ENCODE assay signal across 12 cellular contexts in the genomic region with DNA sequence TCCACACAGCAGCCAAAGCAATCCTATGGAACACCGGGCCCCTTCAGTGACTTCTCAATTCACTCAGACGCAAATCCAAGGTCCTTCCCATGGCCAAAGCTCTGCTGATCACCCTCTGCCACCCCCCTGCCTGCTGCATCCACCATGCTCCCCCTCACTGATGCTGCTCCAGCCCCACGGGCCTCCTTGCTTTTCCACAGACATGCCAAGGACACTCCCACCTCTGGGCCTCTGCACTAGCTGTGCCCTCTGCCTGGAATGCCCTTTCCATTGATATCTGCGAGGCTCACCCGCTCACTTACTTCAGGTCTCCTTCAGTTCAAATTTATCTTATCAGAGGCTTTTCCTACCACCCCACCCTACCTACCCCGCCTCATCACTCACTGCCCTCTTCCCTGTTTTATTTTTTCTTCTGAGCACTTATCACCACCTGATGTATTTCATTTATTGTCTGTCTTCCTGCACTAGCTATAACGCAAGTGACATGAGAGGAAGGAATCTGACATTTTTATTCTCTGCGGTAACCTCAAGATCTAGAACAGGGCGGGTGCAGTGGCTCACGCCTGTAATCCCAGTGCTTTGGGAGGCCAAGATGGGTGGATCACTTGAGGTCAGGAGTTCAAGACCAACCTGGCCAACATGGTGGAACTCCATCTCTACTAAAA. TPM values are rescaled to one million over a fixed set of nuclear protein-coding genes. Genes with fewer than 3 reads are reported as not detected.
A peak's percentile ranks its signal among the peaks of the same experiment; 100 is the strongest.
DNase-seq lines count a peak whose midpoint lies in the region; ATAC-seq and TF ChIP-seq lines count a peak whose summit lies in the region.
"Had no signal": no experiment of that assay in that cellular context is flagged by ENCODE, and none has a peak within 500 bp of the region (broad histone marks: within the 10 kb centered on the region; RNA-seq: fewer than 3 reads in every experiment).

No MANE protein-coding gene starts in this region.

- WGBS in IMR-90 (ENCODE audit: extremely low coverage in 2 of 2, insufficient read length in 1 of 2), 2 experiments = 92% methylated on average over 2 of the region's 10 CpGs; no CpG with 5 or more reads in 1 of the 2 experiments
- WGBS in lung, 2 donors = 70 to 75% methylated on average over 10 of the region's 10 CpGs

- H3K79me1 ChIP-seq in IMR-90 (ENCODE audit: low read depth in 1 of 2, low read length in 2 of 2) = peaks cover 28 to 86% of the 10 kb centered on the region in 2 experiments

- in situ Hi-C loops in IMR-90 (cut with MboI; ENCODE audit: low sequenced_read_pairs) = no loop called here

- intact Hi-C loops in IMR-90 (cut with micrococcal nuclease) = loop anchor here (10.0 kb wide), 1 partner anchor 145 kb away; a partner anchor contains a TSS
- intact Hi-C loops in activated T-helper 2 cell treated with anti-CD3 and anti-CD28 coated beads, Interferon-gamma antibody, Interleukin-2, Interleukin-4, amounts not matched to agents 10 μg/mL and 5 μg/mL and 100 μg/mL, durations not matched to agents 14 hours and 24 hours and 36 hours (cut with micrococcal nuclease) = no loop called here

- no peaks in the 10 kb centered on the region for H3K9me3 ChIP-seq in IMR-90 (ENCODE audit: control insufficient read depth, insufficient read depth, low read length)
- H3K9me3 ChIP-seq in lung (ENCODE audit: control insufficient read depth in 2 of 2, insufficient read depth in 1 of 2, low read length in 1 of 2) = no peaks in the 10 kb centered on the region
- H3K9me3 ChIP-seq in stomach smooth muscle (ENCODE audit: control insufficient read depth in 2 of 2, low read length in 2 of 2) = no peaks in the 10 kb centered on the region
- H3K9me3 ChIP-seq: BLaER1, mucosa of descending colon had no signal

- H3K4me2 ChIP-seq in IMR-90 (ENCODE audit: low read depth, low read length) = no peak overlapping the region
- H3K4me2 ChIP-seq: BLaER1 had no signal

- H3K56ac ChIP-seq in IMR-90 (ENCODE audit: extremely low read depth, insufficient read depth, low read length) = no peak overlapping the region

- peaks cover 9% of the 10 kb centered on the region for H3K36me3 Mint-ChIP-seq in chondrocyte (ENCODE audit: low read depth)
- H3K36me3 Mint-ChIP-seq in activated T-helper 2 cell treated with anti-CD3 and anti-CD28 coated beads, Interferon-gamma antibody, Interleukin-2, Interleukin-4, amounts not matched to agents 10 μg/mL and 5 μg/mL and 100 μg/mL, durations not matched to agents 14 hours and 24 hours and 36 hours (ENCODE audit: low read depth) = no peaks in the 10 kb centered on the region

- H3K27ac Mint-ChIP-seq in chondrocyte (ENCODE audit: unreplicated experiment) = peak overlapping the region; percentile 94
- no peak overlapping the region for H3K27ac Mint-ChIP-seq in activated T-helper 2 cell treated with anti-CD3 and anti-CD28 coated beads, Interferon-gamma antibody, Interleukin-2, Interleukin-4, amounts not matched to agents 10 μg/mL and 5 μg/mL and 100 μg/mL, durations not matched to agents 14 hours and 24 hours and 36 hours
- H3K27ac Mint-ChIP-seq: activated naive CD8-positive, alpha-beta T cell treated with anti-CD3 and anti-CD28 coated beads, Interleukin-2, amount 50 U/mL, for 24 hours had no signal

- H3K27me3 ChIP-seq in IMR-90 (ENCODE audit: control insufficient read depth, insufficient read depth, low read length) (no peaks in the 10 kb centered on the region), lung (ENCODE audit: control insufficient read depth, insufficient read depth) (no peaks in the 10 kb centered on the region), stomach smooth muscle (ENCODE audit: control insufficient read depth in 1 of 2, insufficient read depth in 2 of 2, low read length in 2 of 2) (no peaks in the 10 kb centered on the region)
- H3K27me3 ChIP-seq: BLaER1 had no signal

- peaks cover 47% of the 10 kb centered on the region for H3K9me1 ChIP-seq in IMR-90 (ENCODE audit: insufficient read depth, low read length)

- no peaks in the 10 kb centered on the region for H3K9me3 Mint-ChIP-seq in chondrocyte (ENCODE audit: low read depth)
- no peaks in the 10 kb centered on the region for H3K9me3 Mint-ChIP-seq in activated T-helper 2 cell treated with anti-CD3 and anti-CD28 coated beads, Interferon-gamma antibody, Interleukin-2, Interleukin-4, amounts not matched to agents 10 μg/mL and 5 μg/mL and 100 μg/mL, durations not matched to agents 14 hours and 24 hours and 36 hours
- H3K9me3 Mint-ChIP-seq: activated naive CD8-positive, alpha-beta T cell treated with anti-CD3 and anti-CD28 coated beads, Interleukin-2, amount 50 U/mL, for 24 hours had no signal

- dilution Hi-C loops in IMR-90 (cut with HindIII; ENCODE audit: low sequenced_read_pairs, unreplicated experiment) = no loop called here

- peak overlapping the region; percentile 62; the same call in 1 of the 2 replicates for H3K14ac ChIP-seq in IMR-90 (replicated peaks; ENCODE audit: low read depth, low read length)

- POLR2A ChIA-PET in IMR-90 (lab: Charles Lee; ENCODE audit: unreplicated experiment) = no interaction called here

- peak overlapping the region; percentile 99 for H4K91ac ChIP-seq in IMR-90 (ENCODE audit: insufficient read depth, low read depth, low read length)

- H3K27ac ChIP-seq in IMR-90 (ENCODE audit: insufficient read depth, low read length) = peak overlapping the region; percentile 31
- peak overlapping the region; percentile 26 to 95 for H3K27ac ChIP-seq in lung (ENCODE audit: low read depth in 1 of 2, low read length in 1 of 2)
- peak overlapping the region; percentile 95 for H3K27ac ChIP-seq in stomach smooth muscle (ENCODE audit: low read length)

- H3K36me3 ChIP-seq in IMR-90 (ENCODE audit: control insufficient read depth, insufficient read depth, low read length) (peaks cover 3% of the 10 kb centered on the region), lung (ENCODE audit: control insufficient read depth in 2 of 2, insufficient read depth in 2 of 2, low read length in 2 of 2) (no peaks in the 10 kb centered on the region), stomach smooth muscle (ENCODE audit: control insufficient read depth in 2 of 2, insufficient read depth in 2 of 2, low read length in 2 of 2) (peaks cover 0 to 2% of the 10 kb centered on the region in 2 donors)

- H4K20me1 ChIP-seq in IMR-90 (ENCODE audit: insufficient read depth, low read length) = peaks cover 3% of the 10 kb centered on the region; the same call in 1 of the 2 replicates
- H4K20me1 ChIP-seq: BLaER1 had no signal

- H2BK15ac ChIP-seq in IMR-90 (ENCODE audit: low read depth, low read length) = peak overlapping the region; percentile 91; the same call in 2 of the 3 replicates

- no peak for TF ChIP-seq POLR2A in IMR-90 (IDR thresholded peaks at IDR 0.05; ENCODE audit: low read depth, low read length)

- no peak overlapping the region for H3K18ac ChIP-seq in IMR-90 (ENCODE audit: low read depth, low read length)

- H2AK5ac ChIP-seq in IMR-90 (ENCODE audit: low read depth, low read length) = peak overlapping the region; percentile 88

- H2BK5ac ChIP-seq in IMR-90 (ENCODE audit: low read depth, low read length, poor library complexity, severe bottlenecking) = peak overlapping the region; percentile 96

- peak overlapping the region; percentile 76 to 94; a peak in 3 of 4 replicates for H4K8ac ChIP-seq in IMR-90 (ENCODE audit: low read depth in 2 of 2, low read length in 2 of 2)

- peak overlapping the region; percentile 69 for H2BK120ac ChIP-seq in IMR-90 (ENCODE audit: low read depth, low read length)

- H2AK9ac ChIP-seq in IMR-90 (replicated peaks; ENCODE audit: low read depth, low read length, poor library complexity) = no peak overlapping the region

- no peak overlapping the region for H2AFZ ChIP-seq in IMR-90 (replicated peaks; ENCODE audit: low read length, poor library complexity)

- H3K4me1 Mint-ChIP-seq in chondrocyte (ENCODE audit: low read depth) = peaks cover 84% of the 10 kb centered on the region
- no peaks in the 10 kb centered on the region for H3K4me1 Mint-ChIP-seq in activated T-helper 2 cell treated with anti-CD3 and anti-CD28 coated beads, Interferon-gamma antibody, Interleukin-2, Interleukin-4, amounts not matched to agents 10 μg/mL and 5 μg/mL and 100 μg/mL, durations not matched to agents 14 hours and 24 hours and 36 hours (ENCODE audit: low read depth)

- ATAC-seq in IMR-90 (ENCODE audit: low read depth) (no peak), lung (ENCODE audit: insufficient read depth, low FRiP score) (no peak), HG03280 (IDR thresholded peaks at IDR 0.05; ENCODE audit: unreplicated experiment) (no peak), HG03378 (IDR thresholded peaks at IDR 0.05; ENCODE audit: unreplicated experiment) (no peak)
- ATAC-seq: activated naive CD8-positive, alpha-beta T cell treated with anti-CD3 and anti-CD28 coated beads, Interleukin-2, amount 50 U/mL, for 24 hours; mucosa of descending colon had no signal

- no peak overlapping the region for H4K5ac ChIP-seq in IMR-90 (ENCODE audit: low read depth, low read length)

- DNase-seq in IMR-90 = no peak
- DNase-seq in chondrocyte (ENCODE audit: low spot score) = no peak
- DNase-seq in lung (ENCODE audit: low spot score) = no peak
- no peak for DNase-seq in activated effector memory CD4-positive, alpha-beta T cell treated with Interleukin-2 at 50 U/mL for 16 hours
- DNase-seq in activated T-helper 2 cell treated with anti-CD3 and anti-CD28 coated beads, Interferon-gamma antibody, Interleukin-2, Interleukin-4, amounts not matched to agents 10 μg/mL and 5 μg/mL and 100 μg/mL, durations not matched to agents 14 hours and 24 hours and 36 hours (ENCODE audit: low spot score) = no peak
- DNase-seq: activated naive CD8-positive, alpha-beta T cell treated with anti-CD3 and anti-CD28 coated beads, Interleukin-2, amount 50 U/mL, for 24 hours; T-helper 2 cell had no signal

- CTCF ChIA-PET in IMR-90 (lab: Yijun Ruan, JAX) = no interaction called here

- BruUV-seq in IMR-90 (replicated peaks; lab: Mats Ljungman, UMichigan) = no TSS peak

- H3K27me3 Mint-ChIP-seq in chondrocyte (ENCODE audit: low read depth) = no peaks in the 10 kb centered on the region
- no peaks in the 10 kb centered on the region for H3K27me3 Mint-ChIP-seq in activated T-helper 2 cell treated with anti-CD3 and anti-CD28 coated beads, Interferon-gamma antibody, Interleukin-2, Interleukin-4, amounts not matched to agents 10 μg/mL and 5 μg/mL and 100 μg/mL, durations not matched to agents 14 hours and 24 hours and 36 hours (ENCODE audit: low read depth)
- H3K27me3 Mint-ChIP-seq: activated naive CD8-positive, alpha-beta T cell treated with anti-CD3 and anti-CD28 coated beads, Interleukin-2, amount 50 U/mL, for 24 hours had no signal

- no peak for TF ChIP-seq RAD21 in IMR-90 (IDR thresholded peaks at IDR 0.05; ENCODE audit: low read length)

- H3K4ac ChIP-seq in IMR-90 (ENCODE audit: low read depth, low read length) = peak overlapping the region; percentile 100

- H3K4me1 ChIP-seq in IMR-90 (ENCODE audit: control insufficient read depth, insufficient read depth, low read length) (peaks cover 59% of the 10 kb centered on the region), lung (ENCODE audit: control insufficient read depth in 2 of 2, insufficient read depth in 2 of 2, low read length in 2 of 2) (peaks cover 38 to 46% of the 10 kb centered on the region in 2 donors), stomach smooth muscle (ENCODE audit: control insufficient read depth, insufficient read depth, low read length) (peaks cover 81% of the 10 kb centered on the region)

- H3K4me3 ChIP-seq in IMR-90 (ENCODE audit: insufficient read depth, low read depth, low read length) (no peak overlapping the region), lung (no peak overlapping the region), stomach smooth muscle (ENCODE audit: low read length in 2 of 2) (peak overlapping the region in 1 of 2 donors; percentile 29)
- H3K4me3 ChIP-seq: BLaER1, mucosa of descending colon had no signal

- H3K23ac ChIP-seq in IMR-90 (ENCODE audit: low read depth, low read length) = peak overlapping the region; percentile 27; the same call in 1 of the 2 replicates

- peak overlapping the region; percentile 71; the same call in 1 of the 2 replicates for H2BK20ac ChIP-seq in IMR-90 (ENCODE audit: low read depth, low read length)

- TF ChIP-seq CTCF in IMR-90 (conservative IDR thresholded peaks at IDR 0.05; ENCODE audit: low read depth, low read length) (no peak), chondrocyte (IDR thresholded peaks at IDR 0.05) (no peak), lung (IDR thresholded peaks at IDR 0.05; ENCODE audit: control extremely low read depth, extremely low read depth) (no peak)

- no peak overlapping the region for H3K4me3 Mint-ChIP-seq in chondrocyte (ENCODE audit: unreplicated experiment)
- no peak overlapping the region for H3K4me3 Mint-ChIP-seq in activated T-helper 2 cell treated with anti-CD3 and anti-CD28 coated beads, Interferon-gamma antibody, Interleukin-2, Interleukin-4, amounts not matched to agents 10 μg/mL and 5 μg/mL and 100 μg/mL, durations not matched to agents 14 hours and 24 hours and 36 hours (ENCODE audit: low read depth)
- H3K4me3 Mint-ChIP-seq: activated naive CD8-positive, alpha-beta T cell treated with anti-CD3 and anti-CD28 coated beads, Interleukin-2, amount 50 U/mL, for 24 hours had no signal

- no peak overlapping the region; the same call in 1 of the 2 replicates for H3K9ac ChIP-seq in IMR-90 (ENCODE audit: low read depth, low read length)
- peak overlapping the region; percentile 29 to 34 for H3K9ac ChIP-seq in stomach smooth muscle (ENCODE audit: low read length in 2 of 2)
- H3K9ac ChIP-seq: BLaER1 had no signal

RNA-seq across cellular contexts. Expression of a gene that starts 7.0 kb away (rescaled TPM):
- total RNA-seq in IMR-90 (2012; rRNA removed) = 15.8 and 23.3 TPM in 2 replicates
- 94.0 and 104 TPM in 2 replicates for polyA plus RNA-seq in IMR-90 (2012; rRNA removed)
- polyA plus RNA-seq in IMR-90 (2012; cell fraction: cytosol; rRNA removed) = 74.1 and 160 TPM in 2 replicates
- 187 and 684 TPM in 2 replicates for polyA plus RNA-seq in IMR-90 (2012; cell fraction: nucleus; rRNA removed; ENCODE audit: low replicate concordance)
- total RNA-seq in chondrocyte = 348 to 488 TPM (median 481 TPM) in 3 replicates
- 100 to 1,000 TPM; 180 to 335 TPM for total RNA-seq in lung
- 100 to 1,000 TPM in 1 of 2 donors, 10 to 100 TPM in 1; 58.0 to 100 TPM for polyA plus RNA-seq in lung
- total RNA-seq in activated T-helper 2 cell treated with anti-CD3 and anti-CD28 coated beads, Interferon-gamma antibody, Interleukin-2, Interleukin-4, amounts not matched to agents 10 μg/mL and 5 μg/mL and 100 μg/mL, durations not matched to agents 14 hours and 24 hours and 36 hours = 3.9 and 4.1 TPM in 2 replicates

RNA-seq across cellular contexts. Expression of a gene that starts 46.7 kb away (rescaled TPM):
- total RNA-seq in IMR-90 (2012; rRNA removed) (not detected in 2 replicates), chondrocyte (not detected in 3 replicates), lung (1 to 10 TPM in 1 of 2 donors, not detected in 1; 6.7 TPM)
- polyA plus RNA-seq in IMR-90 (2012; rRNA removed) (not detected in 2 replicates), lung (under 1 TPM; 0.18 to 0.37 TPM)
- not detected in 2 replicates for polyA plus RNA-seq in IMR-90 (2012; cell fraction: cytosol; rRNA removed)
- polyA plus RNA-seq in IMR-90 (2012; cell fraction: nucleus; rRNA removed; ENCODE audit: low replicate concordance) = not detected in 2 replicates
- not detected in 2 replicates for total RNA-seq in activated T-helper 2 cell treated with anti-CD3 and anti-CD28 coated beads, Interferon-gamma antibody, Interleukin-2, Interleukin-4, amounts not matched to agents 10 μg/mL and 5 μg/mL and 100 μg/mL, durations not matched to agents 14 hours and 24 hours and 36 hours

Comparison
In these comparisons a context has a peak if more than half of its experiments do, and no peak if none do; other contexts are left out.
1. H3K27ac ChIP-seq: peak in every context shown above with its lines; median percentile 95 in stomach smooth muscle; 60 in lung; 31 in IMR-90.